In genomic region chr17:40538019-40538935, GRCh38 we compare ENCODE assay signal across 1 cellular context.
TF ChIP-seq lines count a peak whose summit lies in the region.

No MANE protein-coding gene starts in this region.

TF ChIP-seq in A549, 52 proteins besides CTCF, POLR2A, EP300 and RAD21 (continued from another document):
- TF ChIP-seq HMGXB4 (CRISPR knock-in tag; IDR thresholded peaks at IDR 0.05; ENCODE audit: borderline replicate concordance) (no peak), JUNB (IDR thresholded peaks at IDR 0.05) (no peak)
